In the genomic region with DNA sequence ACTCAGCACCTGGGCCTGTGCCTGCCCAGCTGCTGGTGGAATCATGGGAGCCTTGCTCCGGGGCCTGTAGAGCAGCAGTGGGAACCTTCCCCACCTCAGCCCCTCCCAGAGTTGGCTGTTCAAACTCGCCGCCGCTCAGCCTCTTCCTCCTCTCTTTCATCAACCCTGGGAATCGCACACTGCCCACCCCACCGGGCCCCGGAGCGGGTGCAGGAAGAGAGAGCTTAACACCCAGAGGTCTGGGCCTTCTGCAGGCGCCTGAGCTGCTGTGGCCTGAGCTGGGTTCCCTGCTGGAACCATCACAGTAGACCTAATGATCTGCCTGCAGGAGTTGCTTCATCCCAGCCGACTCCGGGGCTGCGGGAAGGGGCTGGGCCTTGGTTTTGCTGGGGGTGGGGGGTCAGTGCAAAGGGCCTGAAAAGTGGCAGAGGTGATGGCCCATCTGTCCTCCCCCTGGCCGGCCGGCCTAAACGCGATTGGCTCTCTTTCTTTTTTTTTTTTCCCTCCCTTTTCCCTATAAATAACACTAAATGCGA, we compare ENCODE assay signal across 8 cellular contexts.
DNase-seq lines count a peak whose midpoint lies in the region; ATAC-seq, FAIRE-seq and TF ChIP-seq lines count a peak whose summit lies in the region.

No MANE protein-coding gene starts in this region.

- H3K27me3 Mint-ChIP-seq in activated CD4-positive, alpha-beta T cell treated with anti-CD3 and anti-CD28 coated beads, Interleukin-2, amount 10 ng/mL, durations not matched to agents 7 days and 5 days, result no peaks in the 10 kb centered on the region
- no peaks in the 10 kb centered on the region for H3K27me3 Mint-ChIP-seq in activated T-helper 17 cell treated with anti-CD3 and anti-CD28 coated beads, Interleukin-2, amount 50 U/mL, for 72 hours

- peaks cover 56% of the 10 kb centered on the region for H3K4me1 Mint-ChIP-seq in activated CD4-positive, alpha-beta T cell treated with anti-CD3 and anti-CD28 coated beads, Interleukin-2, amount 10 ng/mL, durations not matched to agents 7 days and 5 days
- H3K4me1 Mint-ChIP-seq in activated T-helper 17 cell treated with anti-CD3 and anti-CD28 coated beads, Interleukin-2, amount 50 U/mL, for 72 hours, result peaks cover 20% of the 10 kb centered on the region

- CTCF ChIA-PET in activated CD4-positive, alpha-beta T cell treated with anti-CD3 and anti-CD28 coated beads, Interleukin-2, amount 10 ng/mL, durations not matched to agents 7 days and 5 days (lab: Charles Lee), result interaction anchor here (0.6 to 2.6 kb wide), 14 partner anchors 10 to 1345 kb away, joined by 3 to 12 read pairs (median 4); no protein-coding TSS in a partner anchor
- CTCF ChIA-PET in HepG2 (lab: Yijun Ruan, JAX; ENCODE audit: low intra/inter-chr PET ratio, low total read pairs), result no interaction called here

- H3K9me3 ChIP-seq in HepG2 (ENCODE audit: low read length) (no peaks in the 10 kb centered on the region), stomach smooth muscle (ENCODE audit: control insufficient read depth in 2 of 2, low read length in 2 of 2) (no peaks in the 10 kb centered on the region)

- POLR2A ChIA-PET in activated CD4-positive, alpha-beta T cell treated with anti-CD3 and anti-CD28 coated beads, Interleukin-2, amount 10 ng/mL, durations not matched to agents 7 days and 5 days (lab: Charles Lee), result interaction anchor here (0.7 to 1.8 kb wide), 3 partner anchors 13 to 1450 kb away, joined by 3 to 11 read pairs (median 8); no protein-coding TSS in a partner anchor
- POLR2A ChIA-PET in HepG2 (lab: Yijun Ruan, JAX), result interaction anchor here (0.8 to 6.4 kb wide), 18 partner anchors 8 to 504 kb away, joined by 3 to 129 read pairs (median 6); partner anchors contain the start of gene TNRC6C

- H3K79me2 ChIP-seq in HepG2 (ENCODE audit: insufficient read depth, low read length), result peaks cover 87% of the 10 kb centered on the region

- in situ Hi-C loops in HepG2 (cut with HindIII; ENCODE audit: extremely low pct_ligation_motif_present, low pct_unique_long_range_greater_than_20kb), result loop anchor here (5.0 kb wide), 1 partner anchor 167 kb away; no protein-coding TSS in a partner anchor

- no peak for TF ChIP-seq CTCF in HepG2 (CRISPR knock-in tag; IDR thresholded peaks at IDR 0.05)

- peaks cover 51% of the 10 kb centered on the region for H4K20me1 ChIP-seq in HepG2 (ENCODE audit: insufficient read depth, low read length)

- no peak for FAIRE-seq in HepG2 (lab: Jason Lieb, UNC)

- intact Hi-C loops in HepG2 (cut with micrococcal nuclease; ENCODE audit: unreplicated experiment), result loop anchor here (5.0 kb wide), 1 partner anchor 167 kb away; no protein-coding TSS in a partner anchor

- TF ChIP-seq EP300 in HepG2 (IDR thresholded peaks at IDR 0.05; ENCODE audit: low read depth in 2 of 2, low read length in 2 of 2) (no peak), HepG2 (CRISPR knock-in tag; IDR thresholded peaks at IDR 0.05; ENCODE audit: borderline replicate concordance) (no peak; the same call in 1 of the 2 replicates)

- H3K27me3 ChIP-seq in HepG2 (ENCODE audit: control insufficient read depth in 1 of 2, insufficient read depth in 2 of 2, low read length in 2 of 2), result no peaks in the 10 kb centered on the region; a peak in 1 of 5 replicates
- no peaks in the 10 kb centered on the region for H3K27me3 ChIP-seq in stomach smooth muscle (ENCODE audit: control insufficient read depth in 1 of 2, insufficient read depth in 2 of 2, low read length in 2 of 2)

- H3K4me2 ChIP-seq in HepG2 (ENCODE audit: low read depth, low read length), result peak overlapping the region; percentile 99

- no peak overlapping the region for H2AFZ ChIP-seq in HepG2 (ENCODE audit: low read length)

- H3K4me3 Mint-ChIP-seq in activated CD4-positive, alpha-beta T cell treated with anti-CD3 and anti-CD28 coated beads, Interleukin-2, amount 10 ng/mL, durations not matched to agents 7 days and 5 days, result peak overlapping the region; percentile 95
- H3K4me3 Mint-ChIP-seq in activated T-helper 17 cell treated with anti-CD3 and anti-CD28 coated beads, Interleukin-2, amount 50 U/mL, for 72 hours, result peak overlapping the region; percentile 94

- H3K4me1 ChIP-seq in HepG2 (ENCODE audit: insufficient read depth, low read length) (peaks cover 81% of the 10 kb centered on the region), stomach smooth muscle (ENCODE audit: control insufficient read depth, insufficient read depth, low read length) (peaks cover 87% of the 10 kb centered on the region)

- no TSS peak for BruUV-seq in HepG2 (replicated peaks; lab: Mats Ljungman, UMichigan)

- H3K27ac ChIP-seq in HepG2 (ENCODE audit: extremely low read length, insufficient read depth, low read length) (peak overlapping the region; percentile 95), stomach smooth muscle (ENCODE audit: low read length) (peak overlapping the region; percentile 55)

- H3K9ac ChIP-seq in HepG2 (ENCODE audit: insufficient read depth, low read depth, low read length) (peak overlapping the region; percentile 96), stomach smooth muscle (ENCODE audit: low read length in 2 of 2) (peak overlapping the region in 1 of 2 donors; percentile 32)

- H3K36me3 ChIP-seq in HepG2 (replicated peaks in 1 of 2; ENCODE audit: control insufficient read depth in 1 of 2, insufficient read depth in 2 of 2, low read length in 2 of 2) (peaks cover 9 to 22% of the 10 kb centered on the region in 2 experiments; a peak in 4 of 5 replicates), stomach smooth muscle (ENCODE audit: control insufficient read depth in 2 of 2, insufficient read depth in 2 of 2, low read length in 2 of 2) (peaks cover 0 to 6% of the 10 kb centered on the region in 2 donors)

- H3K4me3 ChIP-seq in HepG2 (replicated peaks in 1 of 3; ENCODE audit: insufficient read depth in 1 of 3, low read depth in 2 of 3, low read length in 3 of 3) (peak overlapping the region; percentile 70 to 91 (median 79)), stomach smooth muscle (ENCODE audit: low read length in 2 of 2) (peak overlapping the region in 1 of 2 donors; percentile 40)

- H3K36me3 Mint-ChIP-seq in activated CD4-positive, alpha-beta T cell treated with anti-CD3 and anti-CD28 coated beads, Interleukin-2, amount 10 ng/mL, durations not matched to agents 7 days and 5 days (ENCODE audit: low read depth), result peaks cover 84% of the 10 kb centered on the region
- H3K36me3 Mint-ChIP-seq in activated T-helper 17 cell treated with anti-CD3 and anti-CD28 coated beads, Interleukin-2, amount 50 U/mL, for 72 hours (ENCODE audit: low read depth), result peaks cover 100% of the 10 kb centered on the region

- TF ChIP-seq POLR2A in HepG2 (IDR thresholded peaks at IDR 0.05; ENCODE audit: insufficient read depth in 1 of 2, low read depth in 2 of 2, low read length in 2 of 2), result 0 out of 4 replicates have a peak, but pooled peaks of 1 of the 2 experiments have one; percentile 33

- peak; percentile 31 for DNase-seq in activated CD4-positive, alpha-beta T cell treated with anti-CD3 and anti-CD28 coated beads, Interleukin-2, amount 10 ng/mL, durations not matched to agents 7 days and 5 days
- DNase-seq in activated CD4-positive, alpha-beta T cell treated with anti-CD3 and anti-CD28 coated beads for 48 hours, result no peak
- DNase-seq in HepG2 (ENCODE audit: low spot score) (peak; percentile 70), NCI-H1105 treated with DMSO at 0.1 percent for 48 hours (lab: John Stamatoyannopoulos, UW) (no peak)

- no peak for ATAC-seq in activated T-helper 17 cell treated with anti-CD3 and anti-CD28 coated beads, Interleukin-2, amount 50 U/mL, for 72 hours (replicated peaks)
- ATAC-seq in HepG2 (peak; percentile 1), GM18498 (IDR thresholded peaks at IDR 0.05; ENCODE audit: unreplicated experiment) (no peak), GM21619 (IDR thresholded peaks at IDR 0.05; ENCODE audit: unreplicated experiment) (no peak)

- peak overlapping the region; percentile 98 for H3K27ac Mint-ChIP-seq in activated CD4-positive, alpha-beta T cell treated with anti-CD3 and anti-CD28 coated beads, Interleukin-2, amount 10 ng/mL, durations not matched to agents 7 days and 5 days
- peak overlapping the region; percentile 96 for H3K27ac Mint-ChIP-seq in activated T-helper 17 cell treated with anti-CD3 and anti-CD28 coated beads, Interleukin-2, amount 50 U/mL, for 72 hours

- 4% methylated on average over 17 of the region's 17 CpGs for WGBS in HepG2 (ENCODE audit: low lambda C conversion rate)

- TF ChIP-seq RAD21 in HepG2 (CRISPR knock-in tag; IDR thresholded peaks at IDR 0.05), result 0 out of 2 replicates have a peak, but pooled peaks have one; percentile 24

- no peaks in the 10 kb centered on the region for H3K9me3 Mint-ChIP-seq in activated CD4-positive, alpha-beta T cell treated with anti-CD3 and anti-CD28 coated beads, Interleukin-2, amount 10 ng/mL, durations not matched to agents 7 days and 5 days
- H3K9me3 Mint-ChIP-seq in activated T-helper 17 cell treated with anti-CD3 and anti-CD28 coated beads, Interleukin-2, amount 50 U/mL, for 72 hours, result no peaks in the 10 kb centered on the region

TF ChIP-seq in HepG2, 621 proteins besides CTCF, POLR2A, EP300 and RAD21 (continues in another document):
- no peak for TF ChIP-seq JUNB (CRISPR knock-in tag; IDR thresholded peaks at IDR 0.05; ENCODE audit: borderline replicate concordance)
- peak; percentile 30; the same call in 1 of the 2 replicates for TF ChIP-seq ZNF546 (CRISPR knock-in tag; conservative IDR thresholded peaks at IDR 0.05)
- TF ChIP-seq ZNF20 (CRISPR knock-in tag; IDR thresholded peaks at IDR 0.05), result no peak
- TF ChIP-seq ZNF83 (CRISPR knock-in tag; IDR thresholded peaks at IDR 0.05; ENCODE audit: borderline replicate concordance), result no peak
- TF ChIP-seq IRX3 (CRISPR knock-in tag; IDR thresholded peaks at IDR 0.05; ENCODE audit: borderline replicate concordance, low read depth), result no peak
- TF ChIP-seq ZNF317 (CRISPR knock-in tag; IDR thresholded peaks at IDR 0.05), result 0 out of 2 replicates have a peak, but pooled peaks have one; percentile 17
- TF ChIP-seq, protein P1, sequence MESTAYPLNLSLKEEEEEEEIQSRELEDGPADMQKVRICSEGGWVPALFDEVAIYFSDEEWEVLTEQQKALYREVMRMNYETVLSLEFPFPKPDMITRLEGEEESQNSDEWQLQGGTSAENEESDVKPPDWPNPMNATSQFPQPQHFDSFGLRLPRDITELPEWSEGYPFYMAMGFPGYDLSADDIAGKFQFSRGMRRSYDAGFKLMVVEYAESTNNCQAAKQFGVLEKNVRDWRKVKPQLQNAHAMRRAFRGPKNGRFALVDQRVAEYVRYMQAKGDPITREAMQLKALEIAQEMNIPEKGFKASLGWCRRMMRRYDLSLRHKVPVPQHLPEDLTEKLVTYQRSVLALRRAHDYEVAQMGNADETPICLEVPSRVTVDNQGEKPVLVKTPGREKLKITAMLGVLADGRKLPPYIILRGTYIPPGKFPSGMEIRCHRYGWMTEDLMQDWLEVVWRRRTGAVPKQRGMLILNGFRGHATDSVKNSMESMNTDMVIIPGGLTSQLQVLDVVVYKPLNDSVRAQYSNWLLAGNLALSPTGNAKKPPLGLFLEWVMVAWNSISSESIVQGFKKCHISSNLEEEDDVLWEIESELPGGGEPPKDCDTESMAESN (CRISPR knock-in tag; conservative IDR thresholded peaks at IDR 0.05), result 0 out of 2 replicates have a peak, but pooled peaks have one; percentile 49
- TF ChIP-seq ZIK1 (CRISPR knock-in tag; IDR thresholded peaks at IDR 0.05; ENCODE audit: borderline replicate concordance, low read depth), result 0 out of 2 replicates have a peak, but pooled peaks have one; percentile 9

Comparison
In these comparisons a context has a peak if more than half of its experiments do, and no peak if none do; other contexts are left out.
1. DNase-seq: peak in activated CD4-positive, alpha-beta T cell treated with anti-CD3 and anti-CD28 coated beads, Interleukin-2, amount 10 ng/mL, durations not matched to agents 7 days and 5 days (single experiment) and HepG2 (single experiment); none in activated CD4-positive, alpha-beta T cell treated with anti-CD3 and anti-CD28 coated beads for 48 hours (single experiment) and NCI-H1105 treated with DMSO at 0.1 percent for 48 hours (single experiment).